2 cellular contexts compared by ENCODE assay signal in genomic region chrX:133246921-133247320, GRCh38.
A peak's percentile ranks its signal among the peaks of the same experiment; 100 is the strongest.
TF ChIP-seq lines count a peak whose summit lies in the region.

No MANE protein-coding gene starts in this region.

TF ChIP-seq in A549, 52 proteins besides CTCF, POLR2A, EP300 and RAD21:
- TF ChIP-seq ATOH8 (CRISPR knock-in tag; IDR thresholded peaks at IDR 0.05; ENCODE audit: low read depth), result no peak
- no peak for TF ChIP-seq HOXB5 (CRISPR knock-in tag; IDR thresholded peaks at IDR 0.05)
- TF ChIP-seq RNF2 (IDR thresholded peaks at IDR 0.05; ENCODE audit: borderline replicate concordance, low read depth), result no peak
- no peak for TF ChIP-seq ESRRA (IDR thresholded peaks at IDR 0.05; ENCODE audit: borderline replicate concordance, low read length)
- peak; percentile 89 for TF ChIP-seq ZFP36 (IDR thresholded peaks at IDR 0.05; ENCODE audit: borderline replicate concordance, partially characterized antibody)
- TF ChIP-seq NPAS2 (CRISPR knock-in tag; IDR thresholded peaks at IDR 0.05; ENCODE audit: borderline replicate concordance), result no peak
- no peak for TF ChIP-seq HDAC2 (IDR thresholded peaks at IDR 0.05)
- no peak for TF ChIP-seq PBX3 (IDR thresholded peaks at IDR 0.05)
- TF ChIP-seq FOSL2 (IDR thresholded peaks at IDR 0.05), result no peak
- TF ChIP-seq FOSL2 (CRISPR knock-in tag; IDR thresholded peaks at IDR 0.05), result no peak

TF ChIP-seq in HEK293, 187 proteins besides CTCF, POLR2A, EP300 and RAD21:
- TF ChIP-seq SETDB1 (IDR thresholded peaks at IDR 0.05; ENCODE audit: insufficient read length, low read length) (peak; percentile 83), ZBTB6 (tag by site-specific recombination; IDR thresholded peaks at IDR 0.05) (no peak)
